17 cellular contexts compared by ENCODE assay signal in the genomic region with DNA sequence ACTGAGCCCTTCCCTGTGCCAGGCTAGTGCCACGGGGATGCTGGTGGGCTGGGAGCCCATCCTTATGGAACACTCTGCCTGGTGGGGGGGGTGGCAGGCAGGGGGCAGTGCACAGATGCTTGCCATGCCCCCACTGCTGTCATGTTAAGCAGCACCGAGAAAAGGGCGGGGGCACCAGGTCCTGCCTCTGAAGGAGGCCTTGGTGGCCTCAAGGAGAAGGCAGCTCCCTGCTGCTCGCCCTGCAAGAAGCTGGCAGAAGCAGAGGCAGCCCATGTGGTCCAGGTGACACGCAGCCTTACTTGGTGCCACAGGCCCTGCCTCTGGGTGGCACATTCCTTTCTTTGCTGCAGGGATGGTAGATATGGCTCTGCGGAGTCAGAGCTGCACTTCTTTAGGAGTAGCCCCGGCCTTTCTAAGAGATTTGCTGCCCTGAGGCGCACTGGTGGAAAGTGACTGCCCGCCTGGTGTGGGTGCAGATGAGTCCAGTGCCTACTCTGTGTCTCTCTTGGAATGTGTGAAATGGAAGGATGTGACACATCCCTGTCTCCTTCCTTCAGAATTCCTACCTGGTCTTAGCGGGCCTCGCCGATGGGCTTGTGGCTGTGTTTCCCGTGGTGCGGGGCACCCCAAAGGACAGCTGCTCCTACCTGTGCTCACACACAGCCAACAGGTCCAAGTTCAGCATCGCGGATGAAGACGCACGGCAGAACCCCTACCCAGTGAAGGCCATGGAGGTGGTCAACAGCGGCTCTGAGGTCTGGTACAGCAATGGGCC.
"Had no signal": no experiment of that assay in that cellular context is flagged by ENCODE, and none has a peak within 500 bp of the region (broad histone marks: within the 10 kb centered on the region; RNA-seq: fewer than 3 reads in every experiment).

No MANE protein-coding gene starts in this region.

- H3K4me3 ChIP-seq: breast epithelium, gastrocnemius medialis, heart right ventricle, stomach, thyroid gland had no signal

- H3K36me3 ChIP-seq: breast epithelium, gastrocnemius medialis, thyroid gland had no signal

- H3K27me3 Mint-ChIP-seq: activated CD4-positive, alpha-beta T cell treated with anti-CD3 and anti-CD28 coated beads, Interleukin-2, amount 10 ng/mL, durations not matched to agents 24 days and 14 days; activated naive CD8-positive, alpha-beta T cell treated with anti-CD3 and anti-CD28 coated beads, Interleukin-2, amount 50 U/mL, for 24 hours; progenitor cell of endocrine pancreas had no signal

- H3K9me3 Mint-ChIP-seq: activated CD4-positive, alpha-beta T cell treated with anti-CD3 and anti-CD28 coated beads, Interleukin-2, amount 10 ng/mL, durations not matched to agents 24 days and 14 days; activated naive CD8-positive, alpha-beta T cell treated with anti-CD3 and anti-CD28 coated beads, Interleukin-2, amount 50 U/mL, for 24 hours; activated T-cell treated with anti-CD3 and anti-CD28 coated beads, Interleukin-2, amount 50 U/mL, for 72 hours had no signal

- DNase-seq: activated CD4-positive, alpha-beta T cell treated with anti-CD3 and anti-CD28 coated beads, Interleukin-2, amount 10 ng/mL, durations not matched to agents 24 days and 14 days; activated CD4-positive, CD25-positive, alpha-beta regulatory T cell; activated CD8-positive, alpha-beta memory T cell treated with anti-CD3 and anti-CD28 coated beads, Interleukin-2, amount 50 U/mL, for 4 hours; activated CD8-positive, alpha-beta T cell treated with anti-CD3 and anti-CD28 coated beads, Interleukin-2, amount 10 ng/mL, durations not matched to agents 7 days and 5 days; activated naive CD4-positive, alpha-beta T cell; activated naive CD8-positive, alpha-beta T cell treated with anti-CD3 and anti-CD28 coated beads, Interleukin-2, amount 50 U/mL, for 24 hours; activated T-cell treated with anti-CD3 and anti-CD28 coated beads, Interleukin-2, amount 50 U/mL, for 72 hours; gastrocnemius medialis; stimulated activated CD4-positive, alpha-beta T cell treated with anti-CD3 and anti-CD28 coated beads, Interleukin-1b, Interleukin-23, amount 100 ng/mL, for 48 hours; stomach; SW 1271 had no signal

- H3K4me1 ChIP-seq: gastrocnemius medialis, thyroid gland had no signal

- H3K27me3 ChIP-seq: breast epithelium, dorsolateral prefrontal cortex, gastrocnemius medialis, heart right ventricle, stomach, thyroid gland had no signal

- H3K4me1 Mint-ChIP-seq: activated CD4-positive, alpha-beta T cell treated with anti-CD3 and anti-CD28 coated beads, Interleukin-2, amount 10 ng/mL, durations not matched to agents 24 days and 14 days; activated naive CD8-positive, alpha-beta T cell treated with anti-CD3 and anti-CD28 coated beads, Interleukin-2, amount 50 U/mL, for 24 hours had no signal

- H3K4me3 Mint-ChIP-seq: activated CD4-positive, alpha-beta T cell treated with anti-CD3 and anti-CD28 coated beads, Interleukin-2, amount 10 ng/mL, durations not matched to agents 24 days and 14 days; activated CD8-positive, alpha-beta T cell treated with anti-CD3 and anti-CD28 coated beads, Interleukin-2, amount 10 ng/mL, durations not matched to agents 7 days and 5 days; activated naive CD8-positive, alpha-beta T cell treated with anti-CD3 and anti-CD28 coated beads, Interleukin-2, amount 50 U/mL, for 24 hours; activated T-cell treated with anti-CD3 and anti-CD28 coated beads, Interleukin-2, amount 50 U/mL, for 72 hours; endodermal cell had no signal

- H3K27ac Mint-ChIP-seq: activated CD4-positive, alpha-beta T cell treated with anti-CD3 and anti-CD28 coated beads, Interleukin-2, amount 10 ng/mL, durations not matched to agents 24 days and 14 days; activated CD8-positive, alpha-beta T cell treated with anti-CD3 and anti-CD28 coated beads, Interleukin-2, amount 10 ng/mL, durations not matched to agents 7 days and 5 days; activated naive CD8-positive, alpha-beta T cell treated with anti-CD3 and anti-CD28 coated beads, Interleukin-2, amount 50 U/mL, for 24 hours; activated T-cell treated with anti-CD3 and anti-CD28 coated beads, Interleukin-2, amount 50 U/mL, for 72 hours; endodermal cell; progenitor cell of endocrine pancreas had no signal

- ATAC-seq: activated CD8-positive, alpha-beta T cell treated with anti-CD3 and anti-CD28 coated beads, Interleukin-2, amount 10 ng/mL, durations not matched to agents 7 days and 5 days; activated naive CD8-positive, alpha-beta T cell treated with anti-CD3 and anti-CD28 coated beads, Interleukin-2, amount 50 U/mL, for 24 hours; activated T-cell treated with anti-CD3 and anti-CD28 coated beads, Interleukin-2, amount 50 U/mL, for 72 hours; gastrocnemius medialis had no signal

- H3K27ac ChIP-seq: gastrocnemius medialis, stomach, thyroid gland had no signal

- H3K9me3 ChIP-seq: breast epithelium, gastrocnemius medialis, stomach, thyroid gland had no signal
